In the genomic region with DNA sequence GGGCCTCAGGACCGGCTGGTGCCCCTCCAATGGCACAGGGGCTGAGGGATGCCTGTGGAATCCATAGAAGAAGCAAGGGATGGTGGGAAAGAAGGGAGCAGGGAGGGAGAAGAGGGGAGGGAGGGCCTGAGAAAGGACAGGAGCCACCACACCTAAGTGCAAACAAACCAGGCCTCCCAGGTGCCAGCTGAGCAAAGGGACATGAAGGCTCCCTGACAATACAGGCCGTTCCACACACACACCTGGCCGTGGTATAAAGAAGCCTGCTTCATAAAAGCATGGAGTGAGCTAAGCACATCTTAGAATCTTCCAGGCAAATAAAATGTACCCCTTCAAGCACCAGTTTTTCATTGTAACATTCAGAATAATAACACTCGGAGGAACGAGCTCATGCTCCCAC, we compare ENCODE assay signal across 16 cellular contexts. TPM values are rescaled to one million over a fixed set of nuclear protein-coding genes. Genes with fewer than 3 reads are reported as not detected.
DNase-seq lines count a peak whose midpoint lies in the region; ATAC-seq and TF ChIP-seq lines count a peak whose summit lies in the region.
"Had no signal": no experiment of that assay in that cellular context is flagged by ENCODE, and none has a peak within 500 bp of the region (broad histone marks: within the 10 kb centered on the region; RNA-seq: fewer than 3 reads in every experiment).

No MANE protein-coding gene starts in this region.

- H4K91ac ChIP-seq in neuronal stem cell (ENCODE audit: low read depth, low read length, poor library complexity) = no peak overlapping the region

- H3K4ac ChIP-seq in neuronal stem cell (ENCODE audit: low read length) = no peak overlapping the region

- no peak overlapping the region for H2BK12ac ChIP-seq in neuronal stem cell (ENCODE audit: low read length)

- H3K4me2 ChIP-seq in neuronal stem cell (ENCODE audit: insufficient read depth, low read length, poor library complexity, severe bottlenecking) = no peak overlapping the region
- H3K4me2 ChIP-seq: SK-N-SH had no signal

- POLR2A ChIA-PET in RWPE1 (lab: Yijun Ruan, JAX; ENCODE audit: low non-redundant PET) = interaction anchor here (0.6 kb wide), 1 partner anchor 35 kb away, joined by 8 read pairs; no protein-coding TSS in a partner anchor

- peak overlapping the region; percentile 53 for H3K18ac ChIP-seq in neuronal stem cell (ENCODE audit: low read length)

- no peaks in the 10 kb centered on the region for H3K79me1 ChIP-seq in neuronal stem cell (ENCODE audit: low read depth, low read length)

- H3K9ac ChIP-seq in neuronal stem cell (ENCODE audit: low read depth, low read length, poor library complexity) = no peak overlapping the region
- H3K9ac ChIP-seq: SK-N-SH had no signal

- no peak for TF ChIP-seq CTCF in RWPE1 (conservative IDR thresholded peaks at IDR 0.05; ENCODE audit: low read depth)

- peak overlapping the region; percentile 39 for H2BK15ac ChIP-seq in neuronal stem cell (ENCODE audit: low read length)

- CTCF ChIA-PET in RWPE1 (lab: Yijun Ruan, JAX) = interaction anchor here (1.2 kb wide), 1 partner anchor 16 kb away, joined by 5 read pairs; no protein-coding TSS in a partner anchor

- DNase-seq in NCI-H1092 treated with DMSO at 0.1 percent for 48 hours (lab: John Stamatoyannopoulos, UW) (peak; percentile 5), NCI-H1092 (lab: John Stamatoyannopoulos, UW) (no peak), DMS153 treated with DMSO at 0.1 percent for 48 hours (lab: John Stamatoyannopoulos, UW; ENCODE audit: unreplicated experiment) (peak; percentile 52), NCI-H510A treated with DMSO at 0.1 percent for 48 hours (lab: John Stamatoyannopoulos, UW) (peak; percentile 64), neuronal stem cell (ENCODE audit: low spot score) (no peak), RWPE1 (ENCODE audit: low spot score) (no peak), SIG-M5 (lab: John Stamatoyannopoulos, UW) (no peak)
- DNase-seq: Caco-2; CD4-positive, CD25-positive, alpha-beta regulatory T cell; KG1; NCI-H1048; NCI-H524 treated with DMSO at 0.1 percent for 48 hours; SK-N-SH; T-cell had no signal

- no peak for ATAC-seq in GM21576 (IDR thresholded peaks at IDR 0.05; ENCODE audit: unreplicated experiment)
- ATAC-seq: T-cell had no signal

- H3K4me1 ChIP-seq in neuronal stem cell (ENCODE audit: control insufficient read depth in 2 of 2, insufficient read depth in 1 of 2, low read depth in 1 of 2, low read length in 2 of 2) = peaks cover 0 to 5% of the 10 kb centered on the region in 2 donors
- H3K4me1 ChIP-seq: Caco-2 had no signal

- H3K27me3 ChIP-seq in neuronal stem cell (ENCODE audit: control insufficient read depth in 3 of 3, insufficient read depth in 3 of 3, low read depth in 1 of 3, low read length in 3 of 3) = peaks cover 0 to 29% (median 0%) of the 10 kb centered on the region in 3 experiments

- H4K8ac ChIP-seq in neuronal stem cell (ENCODE audit: low read depth, low read length) = no peak overlapping the region

- no CpG with 5 or more reads among the region's 5 CpGs for WGBS in neuronal stem cell (ENCODE audit: extremely low coverage in 2 of 2, insufficient read length in 2 of 2, insufficient replicate concordance in 1 of 2), 2 donors

- H3K14ac ChIP-seq in neuronal stem cell (ENCODE audit: low read length) = peak overlapping the region; percentile 84

- H3K27ac ChIP-seq in neuronal stem cell (replicated peaks; ENCODE audit: low read length) (no peak overlapping the region), RWPE1 (no peak overlapping the region)
- H3K27ac ChIP-seq: 22Rv1 had no signal

- H3K4me3 ChIP-seq in neuronal stem cell (ENCODE audit: low read length in 2 of 2) = no peak overlapping the region

- H2AK5ac ChIP-seq in neuronal stem cell (ENCODE audit: low read depth, low read length) = no peak overlapping the region

- H2BK5ac ChIP-seq in neuronal stem cell (ENCODE audit: low read length) = no peak overlapping the region

- no peak overlapping the region for H3K23ac ChIP-seq in neuronal stem cell (ENCODE audit: low read depth, low read length, poor library complexity)

- H3K9me3 ChIP-seq in neuronal stem cell (replicated peaks in 1 of 2; ENCODE audit: control insufficient read depth in 2 of 2, insufficient read depth in 1 of 2, low read depth in 1 of 2, low read length in 2 of 2) = peaks cover 0 to 1% of the 10 kb centered on the region in 2 donors
- H3K9me3 ChIP-seq: Caco-2, SK-N-SH had no signal

- no peaks in the 10 kb centered on the region for H3K36me3 ChIP-seq in neuronal stem cell (replicated peaks in 1 of 2; ENCODE audit: control insufficient read depth in 2 of 2, insufficient read depth in 2 of 2, low read length in 2 of 2)

- no peak overlapping the region for H2AFZ ChIP-seq in neuronal stem cell (ENCODE audit: low read length)

- no peak overlapping the region for H2BK120ac ChIP-seq in neuronal stem cell (ENCODE audit: low read depth, low read length)

RNA-seq across cellular contexts. Expression of a gene that starts 54.0 kb away (rescaled TPM):
- 26.5 TPM for polyA plus RNA-seq in neuronal stem cell (2013, experiment 1 of 2)
- polyA plus RNA-seq in neuronal stem cell (2013, experiment 2 of 2) = 25.8 TPM

Comparison
In these comparisons a context has a peak if more than half of its experiments do, and no peak if none do; other contexts are left out.
1. DNase-seq: peak in NCI-H1092 treated with DMSO at 0.1 percent for 48 hours (single experiment), DMS153 treated with DMSO at 0.1 percent for 48 hours (single experiment) and NCI-H510A treated with DMSO at 0.1 percent for 48 hours (single experiment); none in NCI-H1092 (single experiment), neuronal stem cell (single experiment), RWPE1 (single experiment) and SIG-M5 (single experiment).